In genomic region chr5:154749496-154749895, GRCh38 we compare ENCODE assay signal across 26 cellular contexts.
"Had no signal": no experiment of that assay in that cellular context is flagged by ENCODE, and none has a peak within 500 bp of the region (broad histone marks: within the 10 kb centered on the region; RNA-seq: fewer than 3 reads in every experiment).

No MANE protein-coding gene starts in this region.

- H3K9me3 ChIP-seq: gastroesophageal sphincter, spleen, thoracic aorta, vagina had no signal

- ATAC-seq: activated CD4-positive, alpha-beta T cell treated with anti-CD3 and anti-CD28 coated beads for 36 hours; gastroesophageal sphincter; left cardiac atrium; left ventricle myocardium superior; right cardiac atrium; stimulated activated naive CD8-positive, alpha-beta T cell treated with anti-CD3 and anti-CD28 coated beads, Interleukin-15, Interleukin-2, amounts not matched to agents 100 U/mL and 50 U/mL, for 24 hours had no signal

- H3K27me3 Mint-ChIP-seq: activated CD4-positive, alpha-beta T cell treated with anti-CD3 and anti-CD28 coated beads for 36 hours; type B pancreatic cell had no signal

- H3K4me3 Mint-ChIP-seq: activated CD4-positive, alpha-beta T cell treated with anti-CD3 and anti-CD28 coated beads for 36 hours; mesothelial cell of epicardium; naive B cell; neural crest cell; type B pancreatic cell had no signal

- H3K27me3 ChIP-seq: brain microvascular endothelial cell, gastroesophageal sphincter, hepatocyte, spleen, vagina had no signal

- DNase-seq: activated CD4-positive, alpha-beta T cell treated with anti-CD3 and anti-CD28 coated beads for 36 hours; activated CD4-positive, CD25-positive, alpha-beta regulatory T cell; activated gamma-delta T cell; activated naive CD4-positive, alpha-beta T cell treated with anti-CD3 and anti-CD28 coated beads, Interleukin-2, amount 50 U/mL, for 16 hours; activated T-cell treated with anti-CD3 and anti-CD28 coated beads for 4 hours; amniotic stem cell; brain microvascular endothelial cell; caudate nucleus; cortex of kidney; left cardiac atrium; left ventricle myocardium superior; mammary epithelial cell; naive B cell; nucleus accumbens; right cardiac atrium; spleen; stimulated activated CD4-positive, alpha-beta T cell treated with anti-CD3 and anti-CD28 coated beads, Interleukin-2, amount 100 ng/mL, for 48 hours; stimulated activated naive CD8-positive, alpha-beta T cell treated with anti-CD3 and anti-CD28 coated beads, Interleukin-15, Interleukin-2, amounts not matched to agents 100 U/mL and 50 U/mL, for 24 hours; T-helper 1 cell had no signal

- H3K9me3 Mint-ChIP-seq: mesothelial cell of epicardium, naive B cell, neural crest cell, type B pancreatic cell had no signal

- H3K36me3 Mint-ChIP-seq: mesothelial cell of epicardium, naive B cell, type B pancreatic cell had no signal

- H3K27ac Mint-ChIP-seq: activated CD4-positive, alpha-beta T cell treated with anti-CD3 and anti-CD28 coated beads for 36 hours; type B pancreatic cell had no signal

- H3K4me3 ChIP-seq: gastroesophageal sphincter, hepatocyte, spleen, thoracic aorta, vagina had no signal

- H3K36me3 ChIP-seq: brain microvascular endothelial cell, gastroesophageal sphincter, spleen, thoracic aorta, vagina had no signal

- H3K27ac ChIP-seq: brain microvascular endothelial cell, gastroesophageal sphincter, hepatocyte, spleen, thoracic aorta, vagina had no signal
